Comparison of ENCODE assay signal across 24 cellular contexts in the genomic region with DNA sequence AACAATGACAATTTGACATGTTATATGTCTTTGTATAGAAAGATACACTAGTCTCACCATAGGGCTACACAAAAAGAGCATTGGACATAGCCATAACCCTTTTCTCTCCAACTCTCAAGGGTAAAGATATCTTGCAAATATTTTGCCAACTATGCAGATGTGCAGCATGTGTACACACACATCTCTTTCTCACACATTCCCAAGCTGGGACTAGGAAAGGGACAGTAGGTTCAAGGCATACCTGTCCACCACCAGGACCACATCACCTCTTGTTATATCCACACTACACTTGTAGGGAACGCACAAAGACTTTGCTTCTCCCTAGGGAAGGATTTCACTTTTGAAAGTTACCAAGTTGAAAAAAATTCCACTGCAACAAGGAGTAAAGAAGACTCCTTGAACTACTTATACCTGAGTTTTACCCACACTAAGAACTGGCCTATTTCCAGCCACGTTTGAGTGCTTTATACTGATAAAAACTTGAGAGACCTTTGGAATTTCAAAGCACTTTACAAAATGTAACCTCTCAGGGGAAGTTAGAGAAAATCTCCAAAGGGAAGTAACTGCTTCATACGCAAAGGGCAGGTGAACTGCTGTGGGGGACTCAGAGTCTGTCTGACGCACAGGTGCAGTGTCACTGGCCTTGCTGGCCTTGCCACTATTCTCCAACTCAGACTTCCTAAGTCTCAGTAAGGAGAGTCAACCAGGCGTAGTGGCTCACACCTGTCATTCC. TPM values are rescaled to one million over a fixed set of nuclear protein-coding genes. Genes with fewer than 3 reads are reported as not detected.
DNase-seq lines count a peak whose midpoint lies in the region; ATAC-seq and TF ChIP-seq lines count a peak whose summit lies in the region.
"Had no signal": no experiment of that assay in that cellular context is flagged by ENCODE, and none has a peak within 500 bp of the region (broad histone marks: within the 10 kb centered on the region; RNA-seq: fewer than 3 reads in every experiment).

No MANE protein-coding gene starts in this region.

- DNase-seq in left colon (no peak), mucosa of descending colon (no peak), cerebellum (ENCODE audit: low spot score) (no peak), colonic mucosa (no peak)
- DNase-seq in activated naive CD4-positive, alpha-beta T cell treated with anti-CD3 and anti-CD28 coated beads, Interleukin-2, amount 50 U/mL, for 16 hours: no peak
- DNase-seq: C1 segment of cervical spinal cord; Caco-2; CD4-positive, alpha-beta memory T cell; DMS79; EL; GDM1; GOT3; HCEC 1CT; NCI-H1048; NCI-H1417; NCI-H1694 treated with DMSO at 0.1 percent for 48 hours; NCI-H2081; NCI-H2227 treated with DMSO at 0.1 percent for 48 hours; NCI-H526 treated with DMSO at 0.1 percent for 48 hours; Right ventricle myocardium superior; RPMI8226 had no signal

- H3K4me1 Mint-ChIP-seq in stimulated activated memory B cell treated with anti-CD40 and anti-IgM and Interleukin-4, amounts not matched to agents 10 μg/mL and 1 μg/mL and 100 μg/mL, for 72 hours: no peaks in the 10 kb centered on the region

- intact Hi-C loops in left colon (cut with DNase I, micrococcal nuclease) (no loop called here), mucosa of descending colon (cut with DNase I, micrococcal nuclease) (no loop called here), colonic mucosa (cut with DNase I) (no loop called here)

- H3K4me3 ChIP-seq in mucosa of descending colon (no peak overlapping the region), colonic mucosa (no peak overlapping the region)

- ATAC-seq in left colon (peak; percentile 76), mucosa of descending colon (peak; percentile 74), HG02884 (IDR thresholded peaks at IDR 0.05; ENCODE audit: unreplicated experiment) (no peak)
- ATAC-seq in stimulated activated memory B cell treated with anti-CD40 and anti-IgM and Interleukin-4, amounts not matched to agents 10 μg/mL and 1 μg/mL and 100 μg/mL, for 72 hours: peak; percentile 27

- H3K9ac ChIP-seq in colonic mucosa (ENCODE audit: low read depth in 2 of 2, low read length in 2 of 2): no peak overlapping the region

- H3K4me3 Mint-ChIP-seq in stimulated activated memory B cell treated with anti-CD40 and anti-IgM and Interleukin-4, amounts not matched to agents 10 μg/mL and 1 μg/mL and 100 μg/mL, for 72 hours: no peak overlapping the region
- H3K4me3 Mint-ChIP-seq: CD4-positive, alpha-beta memory T cell had no signal

- H3K9me3 ChIP-seq in mucosa of descending colon (no peaks in the 10 kb centered on the region), colonic mucosa (no peaks in the 10 kb centered on the region)
- H3K9me3 ChIP-seq: Caco-2 had no signal

- H3K27me3 ChIP-seq in colonic mucosa: no peaks in the 10 kb centered on the region

- no peak for TF ChIP-seq CTCF in mucosa of descending colon (IDR thresholded peaks at IDR 0.05)
- no peak for TF ChIP-seq CTCF in colonic mucosa (IDR thresholded peaks at IDR 0.05)

- H3K27ac Mint-ChIP-seq in stimulated activated memory B cell treated with anti-CD40 and anti-IgM and Interleukin-4, amounts not matched to agents 10 μg/mL and 1 μg/mL and 100 μg/mL, for 72 hours: no peak overlapping the region
- H3K27ac Mint-ChIP-seq: CD4-positive, alpha-beta memory T cell had no signal

- H3K36me3 ChIP-seq in mucosa of descending colon (ENCODE audit: low read depth): no peaks in the 10 kb centered on the region
- H3K36me3 ChIP-seq in colonic mucosa: no peaks in the 10 kb centered on the region

- no peaks in the 10 kb centered on the region for H3K27me3 Mint-ChIP-seq in stimulated activated memory B cell treated with anti-CD40 and anti-IgM and Interleukin-4, amounts not matched to agents 10 μg/mL and 1 μg/mL and 100 μg/mL, for 72 hours

- H3K27ac ChIP-seq in colonic mucosa: no peak overlapping the region
- H3K27ac ChIP-seq: HL-60 had no signal

- H3K4me1 ChIP-seq in mucosa of descending colon (ENCODE audit: low read depth): peaks cover 7% of the 10 kb centered on the region
- H3K4me1 ChIP-seq in colonic mucosa: no peaks in the 10 kb centered on the region
- H3K4me1 ChIP-seq: Caco-2 had no signal

- no peaks in the 10 kb centered on the region for H3K36me3 Mint-ChIP-seq in stimulated activated memory B cell treated with anti-CD40 and anti-IgM and Interleukin-4, amounts not matched to agents 10 μg/mL and 1 μg/mL and 100 μg/mL, for 72 hours

- no peaks in the 10 kb centered on the region for H3K9me3 Mint-ChIP-seq in stimulated activated memory B cell treated with anti-CD40 and anti-IgM and Interleukin-4, amounts not matched to agents 10 μg/mL and 1 μg/mL and 100 μg/mL, for 72 hours
- H3K9me3 Mint-ChIP-seq: CD4-positive, alpha-beta memory T cell had no signal

RNA-seq across cellular contexts. Expression of a gene that starts 36.9 kb away (rescaled TPM):
- total RNA-seq in left colon: 100 to 1,000 TPM; 113 to 131 TPM
- 100 to 1,000 TPM in 2 of 3 donors, 10 to 100 TPM in 1; 86.5 to 205 (median 108) TPM for total RNA-seq in mucosa of descending colon
- total RNA-seq in cerebellum: 10.1 TPM
- total RNA-seq in colonic mucosa: 10 to 100 TPM; 74.8 to 96.0 TPM
